Comparison of ENCODE assay signal across 1 cellular context in the genomic region with DNA sequence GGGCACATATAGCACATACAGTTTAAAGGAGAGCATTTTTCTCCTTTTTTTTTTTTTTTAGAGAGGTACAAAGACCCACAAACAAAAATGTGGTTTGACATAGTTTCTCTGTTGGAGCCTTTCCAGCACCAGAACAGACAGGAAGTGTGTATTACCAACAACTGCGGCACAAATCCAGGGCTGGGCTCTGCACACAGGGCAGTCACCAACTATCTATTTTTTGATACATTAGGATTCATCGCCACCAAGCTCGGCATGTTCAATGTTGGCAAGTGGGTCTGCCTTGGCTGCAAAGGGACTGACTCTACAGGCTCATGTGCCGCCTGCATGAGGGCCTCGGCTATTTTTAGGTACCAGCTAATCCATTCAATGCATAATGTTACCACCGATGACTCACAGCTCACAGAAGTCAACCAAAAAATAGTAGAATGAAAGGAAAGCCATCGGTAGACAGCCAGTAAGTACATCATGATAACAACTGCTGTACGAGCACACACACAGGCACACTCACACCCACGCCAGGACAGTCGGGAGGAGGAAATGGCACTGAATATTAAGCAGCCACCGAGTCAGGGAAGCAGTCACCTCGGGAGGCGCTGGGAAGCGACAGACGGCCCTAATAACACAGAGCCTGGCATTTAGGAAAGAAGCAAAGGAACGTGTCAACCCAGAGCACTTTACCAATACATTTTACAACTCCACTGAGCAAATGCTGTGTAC.
TF ChIP-seq lines count a peak whose summit lies in the region.

No MANE protein-coding gene starts in this region.

TF ChIP-seq in K562, 482 proteins besides CTCF, POLR2A, EP300 and RAD21 (continued from another document):
- TF ChIP-seq, protein P1, sequence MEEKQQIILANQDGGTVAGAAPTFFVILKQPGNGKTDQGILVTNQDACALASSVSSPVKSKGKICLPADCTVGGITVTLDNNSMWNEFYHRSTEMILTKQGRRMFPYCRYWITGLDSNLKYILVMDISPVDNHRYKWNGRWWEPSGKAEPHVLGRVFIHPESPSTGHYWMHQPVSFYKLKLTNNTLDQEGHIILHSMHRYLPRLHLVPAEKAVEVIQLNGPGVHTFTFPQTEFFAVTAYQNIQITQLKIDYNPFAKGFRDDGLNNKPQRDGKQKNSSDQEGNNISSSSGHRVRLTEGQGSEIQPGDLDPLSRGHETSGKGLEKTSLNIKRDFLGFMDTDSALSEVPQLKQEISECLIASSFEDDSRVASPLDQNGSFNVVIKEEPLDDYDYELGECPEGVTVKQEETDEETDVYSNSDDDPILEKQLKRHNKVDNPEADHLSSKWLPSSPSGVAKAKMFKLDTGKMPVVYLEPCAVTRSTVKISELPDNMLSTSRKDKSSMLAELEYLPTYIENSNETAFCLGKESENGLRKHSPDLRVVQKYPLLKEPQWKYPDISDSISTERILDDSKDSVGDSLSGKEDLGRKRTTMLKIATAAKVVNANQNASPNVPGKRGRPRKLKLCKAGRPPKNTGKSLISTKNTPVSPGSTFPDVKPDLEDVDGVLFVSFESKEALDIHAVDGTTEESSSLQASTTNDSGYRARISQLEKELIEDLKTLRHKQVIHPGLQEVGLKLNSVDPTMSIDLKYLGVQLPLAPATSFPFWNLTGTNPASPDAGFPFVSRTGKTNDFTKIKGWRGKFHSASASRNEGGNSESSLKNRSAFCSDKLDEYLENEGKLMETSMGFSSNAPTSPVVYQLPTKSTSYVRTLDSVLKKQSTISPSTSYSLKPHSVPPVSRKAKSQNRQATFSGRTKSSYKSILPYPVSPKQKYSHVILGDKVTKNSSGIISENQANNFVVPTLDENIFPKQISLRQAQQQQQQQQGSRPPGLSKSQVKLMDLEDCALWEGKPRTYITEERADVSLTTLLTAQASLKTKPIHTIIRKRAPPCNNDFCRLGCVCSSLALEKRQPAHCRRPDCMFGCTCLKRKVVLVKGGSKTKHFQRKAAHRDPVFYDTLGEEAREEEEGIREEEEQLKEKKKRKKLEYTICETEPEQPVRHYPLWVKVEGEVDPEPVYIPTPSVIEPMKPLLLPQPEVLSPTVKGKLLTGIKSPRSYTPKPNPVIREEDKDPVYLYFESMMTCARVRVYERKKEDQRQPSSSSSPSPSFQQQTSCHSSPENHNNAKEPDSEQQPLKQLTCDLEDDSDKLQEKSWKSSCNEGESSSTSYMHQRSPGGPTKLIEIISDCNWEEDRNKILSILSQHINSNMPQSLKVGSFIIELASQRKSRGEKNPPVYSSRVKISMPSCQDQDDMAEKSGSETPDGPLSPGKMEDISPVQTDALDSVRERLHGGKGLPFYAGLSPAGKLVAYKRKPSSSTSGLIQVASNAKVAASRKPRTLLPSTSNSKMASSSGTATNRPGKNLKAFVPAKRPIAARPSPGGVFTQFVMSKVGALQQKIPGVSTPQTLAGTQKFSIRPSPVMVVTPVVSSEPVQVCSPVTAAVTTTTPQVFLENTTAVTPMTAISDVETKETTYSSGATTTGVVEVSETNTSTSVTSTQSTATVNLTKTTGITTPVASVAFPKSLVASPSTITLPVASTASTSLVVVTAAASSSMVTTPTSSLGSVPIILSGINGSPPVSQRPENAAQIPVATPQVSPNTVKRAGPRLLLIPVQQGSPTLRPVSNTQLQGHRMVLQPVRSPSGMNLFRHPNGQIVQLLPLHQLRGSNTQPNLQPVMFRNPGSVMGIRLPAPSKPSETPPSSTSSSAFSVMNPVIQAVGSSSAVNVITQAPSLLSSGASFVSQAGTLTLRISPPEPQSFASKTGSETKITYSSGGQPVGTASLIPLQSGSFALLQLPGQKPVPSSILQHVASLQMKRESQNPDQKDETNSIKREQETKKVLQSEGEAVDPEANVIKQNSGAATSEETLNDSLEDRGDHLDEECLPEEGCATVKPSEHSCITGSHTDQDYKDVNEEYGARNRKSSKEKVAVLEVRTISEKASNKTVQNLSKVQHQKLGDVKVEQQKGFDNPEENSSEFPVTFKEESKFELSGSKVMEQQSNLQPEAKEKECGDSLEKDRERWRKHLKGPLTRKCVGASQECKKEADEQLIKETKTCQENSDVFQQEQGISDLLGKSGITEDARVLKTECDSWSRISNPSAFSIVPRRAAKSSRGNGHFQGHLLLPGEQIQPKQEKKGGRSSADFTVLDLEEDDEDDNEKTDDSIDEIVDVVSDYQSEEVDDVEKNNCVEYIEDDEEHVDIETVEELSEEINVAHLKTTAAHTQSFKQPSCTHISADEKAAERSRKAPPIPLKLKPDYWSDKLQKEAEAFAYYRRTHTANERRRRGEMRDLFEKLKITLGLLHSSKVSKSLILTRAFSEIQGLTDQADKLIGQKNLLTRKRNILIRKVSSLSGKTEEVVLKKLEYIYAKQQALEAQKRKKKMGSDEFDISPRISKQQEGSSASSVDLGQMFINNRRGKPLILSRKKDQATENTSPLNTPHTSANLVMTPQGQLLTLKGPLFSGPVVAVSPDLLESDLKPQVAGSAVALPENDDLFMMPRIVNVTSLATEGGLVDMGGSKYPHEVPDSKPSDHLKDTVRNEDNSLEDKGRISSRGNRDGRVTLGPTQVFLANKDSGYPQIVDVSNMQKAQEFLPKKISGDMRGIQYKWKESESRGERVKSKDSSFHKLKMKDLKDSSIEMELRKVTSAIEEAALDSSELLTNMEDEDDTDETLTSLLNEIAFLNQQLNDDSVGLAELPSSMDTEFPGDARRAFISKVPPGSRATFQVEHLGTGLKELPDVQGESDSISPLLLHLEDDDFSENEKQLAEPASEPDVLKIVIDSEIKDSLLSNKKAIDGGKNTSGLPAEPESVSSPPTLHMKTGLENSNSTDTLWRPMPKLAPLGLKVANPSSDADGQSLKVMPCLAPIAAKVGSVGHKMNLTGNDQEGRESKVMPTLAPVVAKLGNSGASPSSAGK (IDR thresholded peaks at IDR 0.05): peak; percentile 59; the same call in 1 of the 2 replicates
- TF ChIP-seq MTA1 (IDR thresholded peaks at IDR 0.05; ENCODE audit: borderline replicate concordance): no peak
- TF ChIP-seq, protein P2, sequence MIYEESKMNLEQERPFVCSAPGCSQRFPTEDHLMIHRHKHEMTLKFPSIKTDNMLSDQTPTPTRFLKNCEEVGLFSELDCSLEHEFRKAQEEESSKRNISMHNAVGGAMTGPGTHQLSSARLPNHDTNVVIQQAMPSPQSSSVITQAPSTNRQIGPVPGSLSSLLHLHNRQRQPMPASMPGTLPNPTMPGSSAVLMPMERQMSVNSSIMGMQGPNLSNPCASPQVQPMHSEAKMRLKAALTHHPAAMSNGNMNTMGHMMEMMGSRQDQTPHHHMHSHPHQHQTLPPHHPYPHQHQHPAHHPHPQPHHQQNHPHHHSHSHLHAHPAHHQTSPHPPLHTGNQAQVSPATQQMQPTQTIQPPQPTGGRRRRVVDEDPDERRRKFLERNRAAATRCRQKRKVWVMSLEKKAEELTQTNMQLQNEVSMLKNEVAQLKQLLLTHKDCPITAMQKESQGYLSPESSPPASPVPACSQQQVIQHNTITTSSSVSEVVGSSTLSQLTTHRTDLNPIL (CRISPR knock-in tag; IDR thresholded peaks at IDR 0.05): no peak
- TF ChIP-seq, protein P3, sequence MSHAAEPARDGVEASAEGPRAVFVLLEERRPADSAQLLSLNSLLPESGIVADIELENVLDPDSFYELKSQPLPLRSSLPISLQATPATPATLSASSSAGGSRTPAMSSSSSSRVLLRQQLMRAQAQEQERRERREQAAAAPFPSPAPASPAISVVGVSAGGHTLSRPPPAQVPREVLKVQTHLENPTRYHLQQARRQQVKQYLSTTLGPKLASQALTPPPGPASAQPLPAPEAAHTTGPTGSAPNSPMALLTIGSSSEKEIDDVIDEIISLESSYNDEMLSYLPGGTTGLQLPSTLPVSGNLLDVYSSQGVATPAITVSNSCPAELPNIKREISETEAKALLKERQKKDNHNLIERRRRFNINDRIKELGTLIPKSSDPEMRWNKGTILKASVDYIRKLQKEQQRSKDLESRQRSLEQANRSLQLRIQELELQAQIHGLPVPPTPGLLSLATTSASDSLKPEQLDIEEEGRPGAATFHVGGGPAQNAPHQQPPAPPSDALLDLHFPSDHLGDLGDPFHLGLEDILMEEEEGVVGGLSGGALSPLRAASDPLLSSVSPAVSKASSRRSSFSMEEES (CRISPR knock-in tag; IDR thresholded peaks at IDR 0.05): no peak
- TF ChIP-seq, protein P4, sequence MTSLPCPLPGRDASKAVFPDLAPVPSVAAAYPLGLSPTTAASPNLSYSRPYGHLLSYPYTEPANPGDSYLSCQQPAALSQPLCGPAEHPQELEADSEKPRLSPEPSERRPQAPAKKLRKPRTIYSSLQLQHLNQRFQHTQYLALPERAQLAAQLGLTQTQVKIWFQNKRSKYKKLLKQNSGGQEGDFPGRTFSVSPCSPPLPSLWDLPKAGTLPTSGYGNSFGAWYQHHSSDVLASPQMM (CRISPR knock-in tag; IDR thresholded peaks at IDR 0.05): no peak
- peak; percentile 77 for TF ChIP-seq ZFX (CRISPR knock-in tag; IDR thresholded peaks at IDR 0.05)
- TF ChIP-seq NFRKB (IDR thresholded peaks at IDR 0.05; ENCODE audit: low read depth): peak; percentile 58; the same call in 1 of the 2 replicates
- TF ChIP-seq, protein P5, sequence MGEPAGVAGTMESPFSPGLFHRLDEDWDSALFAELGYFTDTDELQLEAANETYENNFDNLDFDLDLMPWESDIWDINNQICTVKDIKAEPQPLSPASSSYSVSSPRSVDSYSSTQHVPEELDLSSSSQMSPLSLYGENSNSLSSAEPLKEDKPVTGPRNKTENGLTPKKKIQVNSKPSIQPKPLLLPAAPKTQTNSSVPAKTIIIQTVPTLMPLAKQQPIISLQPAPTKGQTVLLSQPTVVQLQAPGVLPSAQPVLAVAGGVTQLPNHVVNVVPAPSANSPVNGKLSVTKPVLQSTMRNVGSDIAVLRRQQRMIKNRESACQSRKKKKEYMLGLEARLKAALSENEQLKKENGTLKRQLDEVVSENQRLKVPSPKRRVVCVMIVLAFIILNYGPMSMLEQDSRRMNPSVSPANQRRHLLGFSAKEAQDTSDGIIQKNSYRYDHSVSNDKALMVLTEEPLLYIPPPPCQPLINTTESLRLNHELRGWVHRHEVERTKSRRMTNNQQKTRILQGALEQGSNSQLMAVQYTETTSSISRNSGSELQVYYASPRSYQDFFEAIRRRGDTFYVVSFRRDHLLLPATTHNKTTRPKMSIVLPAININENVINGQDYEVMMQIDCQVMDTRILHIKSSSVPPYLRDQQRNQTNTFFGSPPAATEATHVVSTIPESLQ (CRISPR knock-in tag; IDR thresholded peaks at IDR 0.05): peak; percentile 53; the same call in 1 of the 2 replicates
- TF ChIP-seq, protein P6, sequence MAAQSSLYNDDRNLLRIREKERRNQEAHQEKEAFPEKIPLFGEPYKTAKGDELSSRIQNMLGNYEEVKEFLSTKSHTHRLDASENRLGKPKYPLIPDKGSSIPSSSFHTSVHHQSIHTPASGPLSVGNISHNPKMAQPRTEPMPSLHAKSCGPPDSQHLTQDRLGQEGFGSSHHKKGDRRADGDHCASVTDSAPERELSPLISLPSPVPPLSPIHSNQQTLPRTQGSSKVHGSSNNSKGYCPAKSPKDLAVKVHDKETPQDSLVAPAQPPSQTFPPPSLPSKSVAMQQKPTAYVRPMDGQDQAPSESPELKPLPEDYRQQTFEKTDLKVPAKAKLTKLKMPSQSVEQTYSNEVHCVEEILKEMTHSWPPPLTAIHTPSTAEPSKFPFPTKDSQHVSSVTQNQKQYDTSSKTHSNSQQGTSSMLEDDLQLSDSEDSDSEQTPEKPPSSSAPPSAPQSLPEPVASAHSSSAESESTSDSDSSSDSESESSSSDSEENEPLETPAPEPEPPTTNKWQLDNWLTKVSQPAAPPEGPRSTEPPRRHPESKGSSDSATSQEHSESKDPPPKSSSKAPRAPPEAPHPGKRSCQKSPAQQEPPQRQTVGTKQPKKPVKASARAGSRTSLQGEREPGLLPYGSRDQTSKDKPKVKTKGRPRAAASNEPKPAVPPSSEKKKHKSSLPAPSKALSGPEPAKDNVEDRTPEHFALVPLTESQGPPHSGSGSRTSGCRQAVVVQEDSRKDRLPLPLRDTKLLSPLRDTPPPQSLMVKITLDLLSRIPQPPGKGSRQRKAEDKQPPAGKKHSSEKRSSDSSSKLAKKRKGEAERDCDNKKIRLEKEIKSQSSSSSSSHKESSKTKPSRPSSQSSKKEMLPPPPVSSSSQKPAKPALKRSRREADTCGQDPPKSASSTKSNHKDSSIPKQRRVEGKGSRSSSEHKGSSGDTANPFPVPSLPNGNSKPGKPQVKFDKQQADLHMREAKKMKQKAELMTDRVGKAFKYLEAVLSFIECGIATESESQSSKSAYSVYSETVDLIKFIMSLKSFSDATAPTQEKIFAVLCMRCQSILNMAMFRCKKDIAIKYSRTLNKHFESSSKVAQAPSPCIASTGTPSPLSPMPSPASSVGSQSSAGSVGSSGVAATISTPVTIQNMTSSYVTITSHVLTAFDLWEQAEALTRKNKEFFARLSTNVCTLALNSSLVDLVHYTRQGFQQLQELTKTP (IDR thresholded peaks at IDR 0.05; ENCODE audit: low read depth in 1 of 2, partially characterized antibody in 2 of 2): peak in 1 of 2 experiments; percentile 63
- TF ChIP-seq, protein P7, sequence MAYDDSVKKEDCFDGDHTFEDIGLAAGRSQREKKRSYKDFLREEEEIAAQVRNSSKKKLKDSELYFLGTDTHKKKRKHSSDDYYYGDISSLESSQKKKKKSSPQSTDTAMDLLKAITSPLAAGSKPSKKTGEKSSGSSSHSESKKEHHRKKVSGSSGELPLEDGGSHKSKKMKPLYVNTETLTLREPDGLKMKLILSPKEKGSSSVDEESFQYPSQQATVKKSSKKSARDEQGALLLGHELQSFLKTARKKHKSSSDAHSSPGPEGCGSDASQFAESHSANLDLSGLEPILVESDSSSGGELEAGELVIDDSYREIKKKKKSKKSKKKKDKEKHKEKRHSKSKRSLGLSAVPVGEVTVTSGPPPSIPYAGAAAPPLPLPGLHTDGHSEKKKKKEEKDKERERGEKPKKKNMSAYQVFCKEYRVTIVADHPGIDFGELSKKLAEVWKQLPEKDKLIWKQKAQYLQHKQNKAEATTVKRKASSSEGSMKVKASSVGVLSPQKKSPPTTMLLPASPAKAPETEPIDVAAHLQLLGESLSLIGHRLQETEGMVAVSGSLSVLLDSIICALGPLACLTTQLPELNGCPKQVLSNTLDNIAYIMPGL (CRISPR knock-in tag; IDR thresholded peaks at IDR 0.05): 0 out of 2 replicates have a peak, but pooled peaks have one; percentile 61
- TF ChIP-seq, protein P8, sequence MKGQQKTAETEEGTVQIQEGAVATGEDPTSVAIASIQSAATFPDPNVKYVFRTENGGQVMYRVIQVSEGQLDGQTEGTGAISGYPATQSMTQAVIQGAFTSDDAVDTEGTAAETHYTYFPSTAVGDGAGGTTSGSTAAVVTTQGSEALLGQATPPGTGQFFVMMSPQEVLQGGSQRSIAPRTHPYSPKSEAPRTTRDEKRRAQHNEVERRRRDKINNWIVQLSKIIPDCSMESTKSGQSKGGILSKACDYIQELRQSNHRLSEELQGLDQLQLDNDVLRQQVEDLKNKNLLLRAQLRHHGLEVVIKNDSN (CRISPR knock-in tag; IDR thresholded peaks at IDR 0.05): peak; percentile 55
- TF ChIP-seq XRCC3 (IDR thresholded peaks at IDR 0.05): no peak
- no peak for TF ChIP-seq FOXJ3 (CRISPR knock-in tag; IDR thresholded peaks at IDR 0.05)
- no peak for TF ChIP-seq GABPB2 (CRISPR knock-in tag; conservative IDR thresholded peaks at IDR 0.05)
- peak; percentile 96 for TF ChIP-seq EGR1 (conservative IDR thresholded peaks at IDR 0.05)
- TF ChIP-seq PHTF2 (CRISPR knock-in tag; IDR thresholded peaks at IDR 0.05): no peak
- peak; percentile 21; the same call in 1 of the 2 replicates for TF ChIP-seq ZNF12 (CRISPR knock-in tag; IDR thresholded peaks at IDR 0.05)
- TF ChIP-seq POLR3A (IDR thresholded peaks at IDR 0.05; ENCODE audit: borderline replicate concordance, extremely low read depth, insufficient read depth, insufficient read length): no peak
- peak in 1 of 2 experiments; percentile 85; a peak in 1 of 4 replicates for TF ChIP-seq TBL1XR1 (IDR thresholded peaks at IDR 0.05; ENCODE audit: low read length in 2 of 2)
- peak; percentile 46; the same call in 1 of the 2 replicates for TF ChIP-seq XRCC5 (IDR thresholded peaks at IDR 0.05; ENCODE audit: low read depth, low read length)
